2 cellular contexts compared by ENCODE assay signal in genomic region chrX:119735467-119735866, GRCh38.
TF ChIP-seq lines count a peak whose summit lies in the region.

No MANE protein-coding gene starts in this region.

TF ChIP-seq in HEK293T, 16 proteins besides CTCF, POLR2A, EP300 and RAD21 (continued from another document):
- TF ChIP-seq ZNF384 (IDR thresholded peaks at IDR 0.05) (no peak), CTBP1 (IDR thresholded peaks at IDR 0.05; ENCODE audit: borderline replicate concordance) (no peak), TARDBP (IDR thresholded peaks at IDR 0.05) (no peak), NFRKB (IDR thresholded peaks at IDR 0.05) (no peak), ARNT (IDR thresholded peaks at IDR 0.05) (no peak), FOXM1 (IDR thresholded peaks at IDR 0.05; ENCODE audit: borderline replicate concordance) (no peak), FOXA1 (IDR thresholded peaks at IDR 0.05) (no peak), ELF4 (IDR thresholded peaks at IDR 0.05) (no peak), SUZ12 (IDR thresholded peaks at IDR 0.05) (no peak), SP1 (IDR thresholded peaks at IDR 0.05) (no peak), FOXK2 (IDR thresholded peaks at IDR 0.05) (no peak)

TF ChIP-seq in SK-N-SH, 30 proteins besides CTCF, POLR2A, EP300 and RAD21 (continued from another document):
- TF ChIP-seq, protein P1, sequence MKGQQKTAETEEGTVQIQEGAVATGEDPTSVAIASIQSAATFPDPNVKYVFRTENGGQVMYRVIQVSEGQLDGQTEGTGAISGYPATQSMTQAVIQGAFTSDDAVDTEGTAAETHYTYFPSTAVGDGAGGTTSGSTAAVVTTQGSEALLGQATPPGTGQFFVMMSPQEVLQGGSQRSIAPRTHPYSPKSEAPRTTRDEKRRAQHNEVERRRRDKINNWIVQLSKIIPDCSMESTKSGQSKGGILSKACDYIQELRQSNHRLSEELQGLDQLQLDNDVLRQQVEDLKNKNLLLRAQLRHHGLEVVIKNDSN (IDR thresholded peaks at IDR 0.05; ENCODE audit: borderline replicate concordance, low read depth): no peak
- TF ChIP-seq JUND (IDR thresholded peaks at IDR 0.05) (no peak), NRF1 (IDR thresholded peaks at IDR 0.05; ENCODE audit: low read depth, low read length) (no peak)
- TF ChIP-seq, protein P2, sequence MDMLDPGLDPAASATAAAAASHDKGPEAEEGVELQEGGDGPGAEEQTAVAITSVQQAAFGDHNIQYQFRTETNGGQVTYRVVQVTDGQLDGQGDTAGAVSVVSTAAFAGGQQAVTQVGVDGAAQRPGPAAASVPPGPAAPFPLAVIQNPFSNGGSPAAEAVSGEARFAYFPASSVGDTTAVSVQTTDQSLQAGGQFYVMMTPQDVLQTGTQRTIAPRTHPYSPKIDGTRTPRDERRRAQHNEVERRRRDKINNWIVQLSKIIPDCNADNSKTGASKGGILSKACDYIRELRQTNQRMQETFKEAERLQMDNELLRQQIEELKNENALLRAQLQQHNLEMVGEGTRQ (IDR thresholded peaks at IDR 0.05; ENCODE audit: borderline replicate concordance, low read depth, low read length): no peak
